Comparison of ENCODE assay signal across 13 cellular contexts in genomic region chr1:172400073-172400737, GRCh38. TPM values are rescaled to one million over a fixed set of nuclear protein-coding genes. Genes with fewer than 3 reads are reported as not detected.
DNase-seq lines count a peak whose midpoint lies in the region; ATAC-seq and TF ChIP-seq lines count a peak whose summit lies in the region.
"Had no signal": no experiment of that assay in that cellular context is flagged by ENCODE, and none has a peak within 500 bp of the region (broad histone marks: within the 10 kb centered on the region; RNA-seq: fewer than 3 reads in every experiment).

No MANE protein-coding gene starts in this region.

- H3K4me3 Mint-ChIP-seq in memory B cell: peak overlapping the region; percentile 37

- H3K27me3 ChIP-seq in HCT116 (ENCODE audit: insufficient read depth, low read length) (peaks cover 5% of the 10 kb centered on the region; the same call in 1 of the 2 replicates), adipocyte (replicated peaks; ENCODE audit: control insufficient read depth, insufficient read depth, low read length) (no peaks in the 10 kb centered on the region), stomach (no peaks in the 10 kb centered on the region)
- H3K27me3 ChIP-seq: body of pancreas had no signal

- POLR2A ChIA-PET in HCT116 (lab: Charles Lee): interaction anchor here (1.2 kb wide), 1 partner anchor 398 kb away, joined by 3 read pairs; no protein-coding TSS in a partner anchor

- H3K36me3 ChIP-seq in HCT116 (ENCODE audit: control insufficient read depth in 1 of 2, insufficient read depth in 2 of 2, low read length in 2 of 2) (no peaks in the 10 kb centered on the region), adipocyte (ENCODE audit: control insufficient read depth, insufficient read depth, low read length, severe bottlenecking) (no peaks in the 10 kb centered on the region), stomach (no peaks in the 10 kb centered on the region)
- H3K36me3 ChIP-seq: HAP-1 had no signal

- 47 to 70% (median 55%) methylated on average over 6 of the region's 6 CpGs for WGBS in stomach, 5 donors

- H3K27me3 Mint-ChIP-seq in memory B cell: no peaks in the 10 kb centered on the region

- H3K4me1 ChIP-seq in HCT116 (ENCODE audit: control insufficient read depth in 1 of 2, insufficient read depth in 2 of 2, low read length in 2 of 2) (peaks cover 5 to 9% of the 10 kb centered on the region in 2 experiments; a peak in 3 of 4 replicates), adipocyte (ENCODE audit: control insufficient read depth, insufficient read depth, low read length) (peaks cover 45% of the 10 kb centered on the region), stomach (peaks cover 0 to 39% (median 21%) of the 10 kb centered on the region in 4 donors)
- H3K4me1 ChIP-seq: HAP-1 had no signal

- H3K9me2 ChIP-seq in HCT116 (ENCODE audit: insufficient read depth): no peaks in the 10 kb centered on the region

- H3K4me3 ChIP-seq in HCT116 (replicated peaks in 1 of 2; ENCODE audit: low read depth in 1 of 2, low read length in 2 of 2) (no peak overlapping the region), adipocyte (ENCODE audit: low read length) (no peak overlapping the region), stomach (no peak overlapping the region)
- H3K4me3 ChIP-seq: body of pancreas, HAP-1 had no signal

- no peak for TF ChIP-seq EP300 in stomach (IDR thresholded peaks at IDR 0.05)

- no peak for DNase-seq in HCT116 (ENCODE audit: low read depth, low spot score)
- no peak for DNase-seq in adipocyte (ENCODE audit: low read depth)
- DNase-seq in memory B cell (ENCODE audit: low spot score in 2 of 2): no peak
- no peak for DNase-seq in stomach
- no peak for DNase-seq in putamen (ENCODE audit: low spot score)
- DNase-seq in SKM-1 treated with dmso at 0.1 percent for 144 hours (lab: John Stamatoyannopoulos, UW; ENCODE audit: unreplicated experiment): no peak
- no peak for DNase-seq in T-helper 9 cell
- DNase-seq: NCI-H1930 had no signal

- no TSS peak for BruUV-seq in HCT116 (replicated peaks; lab: Mats Ljungman, UMichigan)

- ATAC-seq in HCT116 (no peak), memory B cell (ENCODE audit: low read depth) (no peak), HG03025 (IDR thresholded peaks at IDR 0.05; ENCODE audit: low FRiP score, unreplicated experiment) (no peak)

- intact Hi-C loops in HCT116 (cut with micrococcal nuclease): loop anchor here (5.0 kb wide), 1 partner anchor 598 kb away; no protein-coding TSS in a partner anchor
- intact Hi-C loops in stomach (cut with DNase I; ENCODE audit: low total_unique reads): loop anchor here (10.0 kb wide), 1 partner anchor 315 kb away; no protein-coding TSS in a partner anchor

- no peaks in the 10 kb centered on the region for H3K9me3 ChIP-seq in HCT116 (ENCODE audit: control insufficient read depth in 1 of 2, insufficient read depth in 1 of 2, low read depth in 1 of 2, low read length in 2 of 2)
- no peaks in the 10 kb centered on the region for H3K9me3 ChIP-seq in adipocyte (ENCODE audit: control insufficient read depth, low read length)
- no peaks in the 10 kb centered on the region for H3K9me3 ChIP-seq in stomach
- H3K9me3 ChIP-seq: body of pancreas, HAP-1 had no signal

- H3K36me3 Mint-ChIP-seq in memory B cell: no peaks in the 10 kb centered on the region

- no peak overlapping the region for H3K27ac ChIP-seq in HCT116 (ENCODE audit: low read depth, low read length)
- peak overlapping the region in 3 of 5 donors; percentile 23 to 72 (median 45) for H3K27ac ChIP-seq in stomach
- H3K27ac ChIP-seq: RWPE1 had no signal

- 0 out of 2 replicates have a peak overlapping the region, but pooled peaks have one; percentile 65 for H3K4me2 ChIP-seq in HCT116 (ENCODE audit: low read length)

- no peaks in the 10 kb centered on the region for H4K20me1 ChIP-seq in HCT116 (ENCODE audit: insufficient read depth)

- TF ChIP-seq CTCF in HCT116 (IDR thresholded peaks at IDR 0.05 in 2 of 3, conservative IDR thresholded peaks at IDR 0.05 in 1 of 3; ENCODE audit: borderline replicate concordance in 1 of 3, insufficient read depth in 1 of 3, low read depth in 2 of 3, low read length in 2 of 3) (no peak), stomach (IDR thresholded peaks at IDR 0.05) (no peak)

- H3K27ac Mint-ChIP-seq in memory B cell: peak overlapping the region; percentile 84

- TF ChIP-seq POLR2A in HCT116 (IDR thresholded peaks at IDR 0.05; ENCODE audit: borderline replicate concordance, extremely low read depth, insufficient read depth, insufficient read length) (no peak), stomach (IDR thresholded peaks at IDR 0.05) (no peak)

- RAD21 ChIA-PET in HCT116 (lab: Charles Lee; ENCODE audit: low non-redundant PET in 1 of 2, low total read pairs in 2 of 2, uncharacterized antibody in 2 of 2, unreplicated experiment in 2 of 2): no interaction called here

- CTCF ChIA-PET in HCT116 (lab: Charles Lee): interaction anchor here (0.6 to 1.4 kb wide), 25 partner anchors 8 to 599 kb away, joined by 3 to 34 read pairs (median 4); no protein-coding TSS in a partner anchor

- H3K9me3 Mint-ChIP-seq in memory B cell: no peaks in the 10 kb centered on the region

- no peaks in the 10 kb centered on the region for H3K79me2 ChIP-seq in HCT116 (ENCODE audit: insufficient read depth, low read length)

- no peak overlapping the region for H2AFZ ChIP-seq in HCT116 (ENCODE audit: low read depth, low read length, poor library complexity, severe bottlenecking)

- H3K4me1 Mint-ChIP-seq in memory B cell: peaks cover 27% of the 10 kb centered on the region

- TF ChIP-seq RAD21 in HCT116 (IDR thresholded peaks at IDR 0.05; ENCODE audit: low read depth): no peak

- no peak overlapping the region for H3K9ac ChIP-seq in HCT116 (ENCODE audit: low read length)
- H3K9ac ChIP-seq in adipocyte (ENCODE audit: low read length): peak overlapping the region; percentile 72

TF ChIP-seq in HCT116, 20 proteins besides CTCF, POLR2A, EP300 and RAD21:
- no peak for TF ChIP-seq ZNF274 (IDR thresholded peaks at IDR 0.05; ENCODE audit: low read depth, low read length)
- TF ChIP-seq CEBPB (IDR thresholded peaks at IDR 0.05; ENCODE audit: low read depth): no peak
- no peak for TF ChIP-seq EZH2 (IDR thresholded peaks at IDR 0.05)
- no peak for TF ChIP-seq ZFX (IDR thresholded peaks at IDR 0.05)
- no peak for TF ChIP-seq SP1 (IDR thresholded peaks at IDR 0.05; ENCODE audit: low read depth)
- no peak for TF ChIP-seq SIN3A (IDR thresholded peaks at IDR 0.05; ENCODE audit: low read depth)
- TF ChIP-seq, protein P1, sequence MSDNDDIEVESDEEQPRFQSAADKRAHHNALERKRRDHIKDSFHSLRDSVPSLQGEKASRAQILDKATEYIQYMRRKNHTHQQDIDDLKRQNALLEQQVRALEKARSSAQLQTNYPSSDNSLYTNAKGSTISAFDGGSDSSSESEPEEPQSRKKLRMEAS (IDR thresholded peaks at IDR 0.05): no peak
- no peak for TF ChIP-seq EZH2phosphoT487 (IDR thresholded peaks at IDR 0.05; ENCODE audit: borderline replicate concordance)
- no peak for TF ChIP-seq ATF3 (IDR thresholded peaks at IDR 0.05)
- no peak for TF ChIP-seq YY1 (IDR thresholded peaks at IDR 0.05; ENCODE audit: extremely low read depth, insufficient replicate concordance, low read depth, low read length)
- no peak for TF ChIP-seq SRF (IDR thresholded peaks at IDR 0.05; ENCODE audit: low read depth)
- no peak for TF ChIP-seq JUND (IDR thresholded peaks at IDR 0.05)
- no peak for TF ChIP-seq FOSL1 (IDR thresholded peaks at IDR 0.05; ENCODE audit: low read depth)
- TF ChIP-seq EGR1 (IDR thresholded peaks at IDR 0.05; ENCODE audit: low read depth): no peak
- TF ChIP-seq TCF7L2 (IDR thresholded peaks at IDR 0.05; ENCODE audit: borderline replicate concordance, extremely low read depth, insufficient read depth, insufficient read length): no peak
- no peak for TF ChIP-seq POLR2AphosphoS5 (IDR thresholded peaks at IDR 0.05; ENCODE audit: low read depth, low read length)
TF ChIP-seq in HCT116: peak in this region for 0.

RNA-seq across cellular contexts. Expression of gene C1orf105, which starts 20.3 kb away (rescaled TPM):
- total RNA-seq in HCT116 (2021; ENCODE audit: unreplicated experiment) (not detected), stomach (not detected)
- not detected in 2 replicates for polyA plus RNA-seq in HCT116 (2012)
- polyA plus RNA-seq in stomach: under 1 TPM in 1 of 3 donors, not detected in 2; 0.37 TPM
- total RNA-seq: body of pancreas, mononuclear cell had no signal

RNA-seq across cellular contexts. Expression of gene PIGC, which starts 43.7 kb away (rescaled TPM):
- 11.9 TPM for total RNA-seq in HCT116 (2021; ENCODE audit: unreplicated experiment)
- polyA plus RNA-seq in HCT116 (2012): 10.8 and 13.6 TPM in 2 replicates
- 10 to 100 TPM in 4 of 5 donors, 1 to 10 TPM in 1; 1.2 to 27.9 (median 17.9) TPM for total RNA-seq in stomach
- polyA plus RNA-seq in stomach: 10 to 100 TPM; 15.3 to 25.6 (median 16.1) TPM
